1 cellular context compared by ENCODE assay signal in the genomic region with DNA sequence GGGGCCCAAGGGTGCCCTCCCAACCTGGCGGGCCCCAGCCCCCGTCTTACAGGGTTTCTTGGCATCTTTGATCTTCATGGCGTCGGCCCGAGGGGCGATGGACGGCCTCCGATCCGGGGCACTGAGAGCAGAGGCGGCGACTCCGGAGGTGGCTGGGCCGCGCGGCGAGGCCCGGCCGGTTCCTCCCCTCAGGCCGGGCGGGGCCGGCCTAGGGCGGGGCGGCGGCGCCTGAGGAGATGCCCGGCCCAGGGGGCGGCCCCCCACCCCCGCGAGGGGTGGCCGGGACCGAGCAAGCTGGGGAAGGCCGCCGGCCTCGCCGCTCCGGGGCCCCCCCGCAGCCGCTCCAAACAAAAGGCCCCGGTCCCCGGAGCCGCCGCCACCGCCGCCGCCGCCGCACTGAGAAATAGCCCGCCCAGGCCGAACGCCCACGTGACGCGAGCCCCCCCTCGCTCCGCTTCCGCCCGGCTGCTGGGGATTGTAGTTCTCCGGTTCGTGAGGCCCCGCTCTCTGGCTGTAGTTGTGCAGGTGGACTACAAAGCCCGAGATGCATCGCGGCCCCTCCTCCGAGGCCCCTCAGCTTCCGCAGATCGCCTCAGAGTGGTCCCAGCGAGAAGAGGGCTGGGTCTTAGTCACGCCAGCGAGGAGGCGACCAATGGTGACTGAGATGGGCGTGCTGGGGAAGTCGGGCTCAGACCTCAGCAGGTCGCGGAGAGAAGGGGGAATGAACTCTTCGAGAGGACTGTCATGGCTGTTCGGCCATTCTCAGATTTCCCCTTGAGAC.
TF ChIP-seq lines count a peak whose summit lies in the region.

TSS of gene PANK3 (minus strand) at position 163 of the 781 bp plus-strand sequence. CDS start at position 78, 85 bp downstream.

TF ChIP-seq in HepG2, 621 proteins besides CTCF, POLR2A, EP300 and RAD21 (continued from another document and continues in another):
- TF ChIP-seq, protein P1, sequence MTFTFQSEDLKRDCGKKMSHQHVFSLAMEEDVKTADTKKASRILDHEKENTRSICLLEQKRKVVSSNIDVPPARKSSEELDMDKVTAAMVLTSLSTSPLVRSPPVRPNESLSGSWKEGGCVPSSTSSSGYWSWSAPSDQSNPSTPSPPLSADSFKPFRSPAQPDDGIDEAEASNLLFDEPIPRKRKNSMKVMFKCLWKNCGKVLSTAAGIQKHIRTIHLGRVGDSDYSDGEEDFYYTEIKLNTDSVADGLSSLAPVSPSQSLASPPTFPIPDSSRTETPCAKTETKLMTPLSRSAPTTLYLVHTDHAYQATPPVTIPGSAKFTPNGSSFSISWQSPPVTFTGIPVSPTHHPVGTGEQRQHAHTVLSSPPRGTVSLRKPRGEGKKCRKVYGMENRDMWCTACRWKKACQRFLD (CRISPR knock-in tag; IDR thresholded peaks at IDR 0.05; ENCODE audit: borderline replicate concordance), result 0 out of 2 replicates have a peak, but pooled peaks have one; percentile 8
- TF ChIP-seq NFIB (CRISPR knock-in tag; IDR thresholded peaks at IDR 0.05; ENCODE audit: borderline replicate concordance), result no peak
- no peak for TF ChIP-seq CHCHD3 (CRISPR knock-in tag; IDR thresholded peaks at IDR 0.05)
- TF ChIP-seq, protein P2, sequence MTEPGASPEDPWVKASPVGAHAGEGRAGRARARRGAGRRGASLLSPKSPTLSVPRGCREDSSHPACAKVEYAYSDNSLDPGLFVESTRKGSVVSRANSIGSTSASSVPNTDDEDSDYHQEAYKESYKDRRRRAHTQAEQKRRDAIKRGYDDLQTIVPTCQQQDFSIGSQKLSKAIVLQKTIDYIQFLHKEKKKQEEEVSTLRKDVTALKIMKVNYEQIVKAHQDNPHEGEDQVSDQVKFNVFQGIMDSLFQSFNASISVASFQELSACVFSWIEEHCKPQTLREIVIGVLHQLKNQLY (CRISPR knock-in tag; IDR thresholded peaks at IDR 0.05), result 0 out of 2 replicates have a peak, but pooled peaks have one; percentile 27
- TF ChIP-seq, protein P3, sequence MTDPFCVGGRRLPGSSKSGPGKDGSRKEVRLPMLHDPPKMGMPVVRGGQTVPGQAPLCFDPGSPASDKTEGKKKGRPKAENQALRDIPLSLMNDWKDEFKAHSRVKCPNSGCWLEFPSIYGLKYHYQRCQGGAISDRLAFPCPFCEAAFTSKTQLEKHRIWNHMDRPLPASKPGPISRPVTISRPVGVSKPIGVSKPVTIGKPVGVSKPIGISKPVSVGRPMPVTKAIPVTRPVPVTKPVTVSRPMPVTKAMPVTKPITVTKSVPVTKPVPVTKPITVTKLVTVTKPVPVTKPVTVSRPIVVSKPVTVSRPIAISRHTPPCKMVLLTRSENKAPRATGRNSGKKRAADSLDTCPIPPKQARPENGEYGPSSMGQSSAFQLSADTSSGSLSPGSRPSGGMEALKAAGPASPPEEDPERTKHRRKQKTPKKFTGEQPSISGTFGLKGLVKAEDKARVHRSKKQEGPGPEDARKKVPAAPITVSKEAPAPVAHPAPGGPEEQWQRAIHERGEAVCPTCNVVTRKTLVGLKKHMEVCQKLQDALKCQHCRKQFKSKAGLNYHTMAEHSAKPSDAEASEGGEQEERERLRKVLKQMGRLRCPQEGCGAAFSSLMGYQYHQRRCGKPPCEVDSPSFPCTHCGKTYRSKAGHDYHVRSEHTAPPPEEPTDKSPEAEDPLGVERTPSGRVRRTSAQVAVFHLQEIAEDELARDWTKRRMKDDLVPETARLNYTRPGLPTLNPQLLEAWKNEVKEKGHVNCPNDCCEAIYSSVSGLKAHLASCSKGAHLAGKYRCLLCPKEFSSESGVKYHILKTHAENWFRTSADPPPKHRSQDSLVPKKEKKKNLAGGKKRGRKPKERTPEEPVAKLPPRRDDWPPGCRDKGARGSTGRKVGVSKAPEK (CRISPR knock-in tag; IDR thresholded peaks at IDR 0.05; ENCODE audit: borderline replicate concordance), result no peak
- 0 out of 2 replicates have a peak, but pooled peaks have one; percentile 18 for TF ChIP-seq ZBTB3 (CRISPR knock-in tag; IDR thresholded peaks at IDR 0.05; ENCODE audit: borderline replicate concordance, low read depth)
- TF ChIP-seq ZNF674 (CRISPR knock-in tag; IDR thresholded peaks at IDR 0.05; ENCODE audit: low read depth), result peak; percentile 82; the same call in 1 of the 2 replicates
- peak; percentile 70; the same call in 1 of the 2 replicates for TF ChIP-seq ZNF879 (CRISPR knock-in tag; IDR thresholded peaks at IDR 0.05)
- TF ChIP-seq SIN3A (IDR thresholded peaks at IDR 0.05; ENCODE audit: borderline replicate concordance, low read depth, low read length), result peak; percentile 63; the same call in 1 of the 2 replicates
- TF ChIP-seq ZBTB7B (CRISPR knock-in tag; IDR thresholded peaks at IDR 0.05), result no peak
- TF ChIP-seq ZNF296 (CRISPR knock-in tag; conservative IDR thresholded peaks at IDR 0.05), result no peak
- no peak for TF ChIP-seq ZBTB21 (CRISPR knock-in tag; IDR thresholded peaks at IDR 0.05)
- no peak for TF ChIP-seq ZNF83 (CRISPR knock-in tag; IDR thresholded peaks at IDR 0.05; ENCODE audit: borderline replicate concordance)
- TF ChIP-seq ATF7-NPFF (CRISPR knock-in tag; IDR thresholded peaks at IDR 0.05; ENCODE audit: low read depth), result 0 out of 2 replicates have a peak, but pooled peaks have one; percentile 29
- TF ChIP-seq NRL (CRISPR knock-in tag; IDR thresholded peaks at IDR 0.05; ENCODE audit: borderline replicate concordance), result no peak; the same call in 1 of the 2 replicates
- 0 out of 2 replicates have a peak, but pooled peaks have one; percentile 23 for TF ChIP-seq SOX13 (IDR thresholded peaks at IDR 0.05)
- TF ChIP-seq SOX13 (CRISPR knock-in tag; conservative IDR thresholded peaks at IDR 0.05 in 1 of 2, IDR thresholded peaks at IDR 0.05 in 1 of 2), result peak in 1 of 2 experiments; percentile 42; a peak in 2 of 4 replicates
- no peak for TF ChIP-seq REXO4 (CRISPR knock-in tag; IDR thresholded peaks at IDR 0.05; ENCODE audit: borderline replicate concordance)
- TF ChIP-seq MLXIP (CRISPR knock-in tag; IDR thresholded peaks at IDR 0.05; ENCODE audit: borderline replicate concordance), result no peak
- TF ChIP-seq PRDM4 (CRISPR knock-in tag; IDR thresholded peaks at IDR 0.05; ENCODE audit: borderline replicate concordance), result no peak
- no peak for TF ChIP-seq JUND (CRISPR knock-in tag; IDR thresholded peaks at IDR 0.05)
- no peak for TF ChIP-seq CEBPZ (IDR thresholded peaks at IDR 0.05; ENCODE audit: low read length)
- TF ChIP-seq THRA (CRISPR knock-in tag; IDR thresholded peaks at IDR 0.05; ENCODE audit: borderline replicate concordance), result no peak; the same call in 1 of the 2 replicates
- TF ChIP-seq ZNF597 (CRISPR knock-in tag; IDR thresholded peaks at IDR 0.05), result no peak
- TF ChIP-seq AGO2 (optimal IDR thresholded peaks at IDR 0.05; ENCODE audit: low read depth, low read length), result peak; percentile 48
- TF ChIP-seq, protein P4, sequence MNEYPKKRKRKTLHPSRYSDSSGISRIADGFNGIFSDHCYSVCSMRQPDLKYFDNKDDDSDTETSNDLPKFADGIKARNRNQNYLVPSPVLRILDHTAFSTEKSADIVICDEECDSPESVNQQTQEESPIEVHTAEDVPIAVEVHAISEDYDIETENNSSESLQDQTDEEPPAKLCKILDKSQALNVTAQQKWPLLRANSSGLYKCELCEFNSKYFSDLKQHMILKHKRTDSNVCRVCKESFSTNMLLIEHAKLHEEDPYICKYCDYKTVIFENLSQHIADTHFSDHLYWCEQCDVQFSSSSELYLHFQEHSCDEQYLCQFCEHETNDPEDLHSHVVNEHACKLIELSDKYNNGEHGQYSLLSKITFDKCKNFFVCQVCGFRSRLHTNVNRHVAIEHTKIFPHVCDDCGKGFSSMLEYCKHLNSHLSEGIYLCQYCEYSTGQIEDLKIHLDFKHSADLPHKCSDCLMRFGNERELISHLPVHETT (CRISPR knock-in tag; conservative IDR thresholded peaks at IDR 0.05), result peak; percentile 99
- peak; percentile 96 for TF ChIP-seq DRAP1 (CRISPR knock-in tag; IDR thresholded peaks at IDR 0.05)
- 0 out of 2 replicates have a peak, but pooled peaks have one; percentile 22 for TF ChIP-seq ZNF263 (CRISPR knock-in tag; IDR thresholded peaks at IDR 0.05)
- 0 out of 2 replicates have a peak, but pooled peaks have one; percentile 39 for TF ChIP-seq ZNF761 (CRISPR knock-in tag; conservative IDR thresholded peaks at IDR 0.05)
- no peak for TF ChIP-seq HMG20B (CRISPR knock-in tag; conservative IDR thresholded peaks at IDR 0.05)
- TF ChIP-seq YEATS2 (CRISPR knock-in tag; IDR thresholded peaks at IDR 0.05; ENCODE audit: borderline replicate concordance), result peak; percentile 52; the same call in 1 of the 2 replicates
- TF ChIP-seq PCBP1 (IDR thresholded peaks at IDR 0.05; ENCODE audit: borderline replicate concordance, low read depth, low read length), result 0 out of 2 replicates have a peak, but pooled peaks have one; percentile 53
- peak; percentile 52; the same call in 1 of the 2 replicates for TF ChIP-seq ZNF619 (CRISPR knock-in tag; IDR thresholded peaks at IDR 0.05)
- TF ChIP-seq ZNF274 (CRISPR knock-in tag; IDR thresholded peaks at IDR 0.05), result no peak
- TF ChIP-seq ZNF562 (CRISPR knock-in tag; IDR thresholded peaks at IDR 0.05; ENCODE audit: borderline replicate concordance), result no peak
- TF ChIP-seq TBX2 (CRISPR knock-in tag; IDR thresholded peaks at IDR 0.05; ENCODE audit: borderline replicate concordance), result peak; percentile 87
